19 cellular contexts compared by ENCODE assay signal in genomic region chr4:147813107-147813773, GRCh38.
DNase-seq lines count a peak whose midpoint lies in the region; ATAC-seq and TF ChIP-seq lines count a peak whose summit lies in the region.
"Had no signal": no experiment of that assay in that cellular context is flagged by ENCODE, and none has a peak within 500 bp of the region (broad histone marks: within the 10 kb centered on the region; RNA-seq: fewer than 3 reads in every experiment).

No MANE protein-coding gene starts in this region.

- ATAC-seq in Right ventricle myocardium superior (ENCODE audit: poor library complexity) (peak; percentile 52), HG03571 (IDR thresholded peaks at IDR 0.05; ENCODE audit: unreplicated experiment) (no peak)
- ATAC-seq: PC-3 had no signal

- in situ Hi-C loops in transverse colon (cut with MboI; ENCODE audit: low pct_ligation_motif_present in 1 of 4, low pct_unique_long_range_greater_than_20kb in 1 of 4, low sequenced_read_pairs in 3 of 4) = no loop called here
- in situ Hi-C loops in GM13976 (cut with MboI; ENCODE audit: low sequenced_read_pairs, unreplicated experiment) = no loop called here

- H3K36me3 ChIP-seq in adipocyte (ENCODE audit: control insufficient read depth, insufficient read depth, low read length, severe bottlenecking) = no peaks in the 10 kb centered on the region
- no peaks in the 10 kb centered on the region for H3K36me3 ChIP-seq in prostate gland
- no peaks in the 10 kb centered on the region for H3K36me3 ChIP-seq in transverse colon
- no peaks in the 10 kb centered on the region for H3K36me3 ChIP-seq in Peyer's patch
- H3K36me3 ChIP-seq: BE2C, HAP-1, MG63, thyroid gland had no signal

- peak overlapping the region; percentile 13 to 16 for H3K27ac ChIP-seq in prostate gland
- H3K27ac ChIP-seq in transverse colon = peak overlapping the region; percentile 33 to 57 (median 52)
- H3K27ac ChIP-seq in Peyer's patch = no peak overlapping the region

- intact Hi-C loops in Right ventricle myocardium superior (cut with DNase I) (no loop called here), prostate gland (cut with DNase I) (no loop called here), transverse colon (cut with DNase I; ENCODE audit: low total_unique reads) (no loop called here)

- TF ChIP-seq EP300 in transverse colon (IDR thresholded peaks at IDR 0.05; ENCODE audit: low read depth) = no peak

- DNase-seq in adipocyte (ENCODE audit: low read depth) = no peak
- no peak for DNase-seq in Right ventricle myocardium superior
- no peak for DNase-seq in prostate gland (ENCODE audit: low spot score)
- no peak for DNase-seq in transverse colon
- DNase-seq in GM13976 (ENCODE audit: low spot score) = no peak
- DNase-seq in Peyer's patch = no peak
- DNase-seq: activated CD4-positive, alpha-beta memory T cell treated with anti-CD3 and anti-CD28 coated beads for 36 hours; activated naive CD4-positive, alpha-beta T cell; activated T-cell treated with anti-CD3 and anti-CD28 coated beads for 4 hours; BE2C; cerebellar nuclear complex; hippocampal formation; MG63; NCI-H1436; NCI-H82; PC-3; thyroid gland had no signal

- H3K9me3 ChIP-seq in adipocyte (ENCODE audit: control insufficient read depth, low read length) (no peaks in the 10 kb centered on the region), prostate gland (no peaks in the 10 kb centered on the region), transverse colon (no peaks in the 10 kb centered on the region), Peyer's patch (no peaks in the 10 kb centered on the region)
- H3K9me3 ChIP-seq: BE2C, HAP-1, MG63, thyroid gland had no signal

- H3K4me1 ChIP-seq in adipocyte (ENCODE audit: control insufficient read depth, insufficient read depth, low read length) (peaks cover 42% of the 10 kb centered on the region), prostate gland (replicated peaks) (no peaks in the 10 kb centered on the region), transverse colon (peaks cover 8 to 59% (median 13%) of the 10 kb centered on the region in 4 donors), Peyer's patch (peaks cover 0 to 5% (median 0%) of the 10 kb centered on the region in 4 donors)
- H3K4me1 ChIP-seq: HAP-1 had no signal

- peak overlapping the region; percentile 33 for H3K4me3 ChIP-seq in adipocyte (ENCODE audit: low read length)
- no peak overlapping the region for H3K4me3 ChIP-seq in prostate gland
- no peak overlapping the region for H3K4me3 ChIP-seq in transverse colon
- H3K4me3 ChIP-seq in Peyer's patch = no peak overlapping the region
- H3K4me3 ChIP-seq: HAP-1, MG63, thyroid gland had no signal

- TF ChIP-seq POLR2A in prostate gland (IDR thresholded peaks at IDR 0.05) (no peak), transverse colon (IDR thresholded peaks at IDR 0.05) (no peak), Peyer's patch (IDR thresholded peaks at IDR 0.05) (no peak)

- TF ChIP-seq CTCF in prostate gland (IDR thresholded peaks at IDR 0.05) (no peak), transverse colon (IDR thresholded peaks at IDR 0.05) (no peak), GM13976 (IDR thresholded peaks at IDR 0.05; ENCODE audit: borderline replicate concordance, control extremely low read depth, extremely low read depth, insufficient read depth, missing control alignments) (no peak), Peyer's patch (IDR thresholded peaks at IDR 0.05) (no peak)

- WGBS in prostate gland = 33% methylated on average over 7 of the region's 7 CpGs
- WGBS in transverse colon (ENCODE audit: low coverage in 1 of 2), 2 donors = 71 to 78% methylated on average over 6 to 7 of the region's 7 CpGs

- H3K9ac ChIP-seq in adipocyte (ENCODE audit: low read length) = peak overlapping the region; percentile 31

- H3K27me3 ChIP-seq in adipocyte (replicated peaks; ENCODE audit: control insufficient read depth, insufficient read depth, low read length) (no peaks in the 10 kb centered on the region), prostate gland (replicated peaks; ENCODE audit: insufficient read depth) (no peaks in the 10 kb centered on the region), transverse colon (no peaks in the 10 kb centered on the region), Peyer's patch (no peaks in the 10 kb centered on the region)
- H3K27me3 ChIP-seq: BE2C, MG63, thyroid gland had no signal

Comparison
In these comparisons a context has a peak if more than half of its experiments do, and no peak if none do; other contexts are left out.
1. H3K27ac ChIP-seq: peak in prostate gland (2 of 2) and transverse colon (4 of 4); none in Peyer's patch (0 of 4).